In genomic region chr6:2839982-2840793, GRCh38 we compare ENCODE assay signal across 9 cellular contexts. TPM values are rescaled to one million over a fixed set of nuclear protein-coding genes. Genes with fewer than 3 reads are reported as not detected.
DNase-seq lines count a peak whose midpoint lies in the region; ATAC-seq and TF ChIP-seq lines count a peak whose summit lies in the region.
"Had no signal": no experiment of that assay in that cellular context is flagged by ENCODE, and none has a peak within 500 bp of the region (broad histone marks: within the 10 kb centered on the region; RNA-seq: fewer than 3 reads in every experiment).

No MANE protein-coding gene starts in this region.

- H3K36me3 Mint-ChIP-seq in CD14-positive monocyte: peaks cover 37 to 45% of the 10 kb centered on the region in 2 donors
- peaks cover 20% of the 10 kb centered on the region for H3K36me3 Mint-ChIP-seq in endothelial cell (ENCODE audit: low read depth, unreplicated experiment)
- no peaks in the 10 kb centered on the region for H3K36me3 Mint-ChIP-seq in neural progenitor cell

- H3K27ac Mint-ChIP-seq in CD14-positive monocyte: peak overlapping the region; percentile 94 to 98 (median 98)
- peak overlapping the region; percentile 74 for H3K27ac Mint-ChIP-seq in endothelial cell (ENCODE audit: unreplicated experiment)
- peak overlapping the region; percentile 57 for H3K27ac Mint-ChIP-seq in neural progenitor cell

- H3K9me2 ChIP-seq in PC-9 (ENCODE audit: insufficient read depth): no peaks in the 10 kb centered on the region

- H3K4me1 Mint-ChIP-seq in CD14-positive monocyte (peaks cover 78% of the 10 kb centered on the region), endothelial cell (ENCODE audit: unreplicated experiment) (peaks cover 17% of the 10 kb centered on the region), neural progenitor cell (peaks cover 31% of the 10 kb centered on the region)

- H3K27ac ChIP-seq in PC-9 (peak overlapping the region; percentile 97), neural progenitor cell (no peak overlapping the region)

- H3K36me3 ChIP-seq in PC-9 (ENCODE audit: low read depth) (peaks cover 27% of the 10 kb centered on the region), neural progenitor cell (no peaks in the 10 kb centered on the region)

- no peak for DNase-seq in CD14-positive monocyte (ENCODE audit: low spot score)
- peak in 1 of 2 experiments; percentile 56 for DNase-seq in PC-9
- no peak for DNase-seq in endothelial cell (ENCODE audit: low spot score)
- DNase-seq in neural progenitor cell (ENCODE audit: low spot score): no peak
- no peak for DNase-seq in DMS 273 (lab: John Stamatoyannopoulos, UW; ENCODE audit: unreplicated experiment)
- DNase-seq in stimulated activated CD4-positive, alpha-beta T cell treated with anti-CD3 and anti-CD28 coated beads, Interleukin-4, amount 100 ng/mL, for 1 hour: no peak
- no peak for DNase-seq in GM10248 (ENCODE audit: extremely low spot score)
- DNase-seq: NCI-H1930 had no signal

- H3K27me3 ChIP-seq in PC-9 (ENCODE audit: insufficient read depth, low read depth) (no peaks in the 10 kb centered on the region), neural progenitor cell (no peaks in the 10 kb centered on the region)

- ATAC-seq in GM18868 (IDR thresholded peaks at IDR 0.05; ENCODE audit: unreplicated experiment): no peak

- peaks cover 45% of the 10 kb centered on the region for H3F3A ChIP-seq in PC-9 (ENCODE audit: insufficient read depth, low read depth)
- H3F3A ChIP-seq in neural progenitor cell (ENCODE audit: low read depth): peaks cover 28% of the 10 kb centered on the region

- H3K9me3 Mint-ChIP-seq in CD14-positive monocyte: peaks cover 0 to 3% (median 0%) of the 10 kb centered on the region in 7 donors
- H3K9me3 Mint-ChIP-seq in endothelial cell (ENCODE audit: unreplicated experiment): no peaks in the 10 kb centered on the region
- no peaks in the 10 kb centered on the region for H3K9me3 Mint-ChIP-seq in neural progenitor cell

- POLR2A ChIA-PET in PC-9 (lab: Charles Lee; ENCODE audit: unreplicated experiment) (interaction anchor here (0.5 to 1.6 kb wide), 4 partner anchors 22 to 407 kb away, joined by 3 to 8 read pairs (median 4); no protein-coding TSS in a partner anchor), GM10248 (lab: Yijun Ruan, JAX) (interaction anchor here (0.5 to 2.1 kb wide), 3 partner anchors 12 to 224 kb away, joined by 3 to 12 read pairs (median 4); partner anchors contain the start of gene SERPINB9)

- H3K4me2 ChIP-seq in PC-9: peak overlapping the region; percentile 95
- peak overlapping the region; percentile 83 for H3K4me2 ChIP-seq in neural progenitor cell

- H3K4me3 ChIP-seq in PC-9: peak overlapping the region; percentile 64
- H3K4me3 ChIP-seq in neural progenitor cell: peak overlapping the region; percentile 43

- H3K9ac ChIP-seq in neural progenitor cell: no peak overlapping the region

- intact Hi-C loops in CD14-positive monocyte (cut with micrococcal nuclease) (loop anchor here (5.0 to 10.0 kb wide), 7 partner anchors 48 to 222 kb away; no protein-coding TSS in a partner anchor), PC-9 (cut with micrococcal nuclease; ENCODE audit: unreplicated experiment) (loop anchor here (2.0 kb wide), 1 partner anchor 75 kb away; the partner anchor contains the start of gene WRNIP1)

- H3K9me3 ChIP-seq in PC-9 (ENCODE audit: insufficient read depth, low read depth) (no peaks in the 10 kb centered on the region), neural progenitor cell (ENCODE audit: low read depth) (no peaks in the 10 kb centered on the region)

- CTCF ChIA-PET in PC-9 (lab: Charles Lee) (interaction anchor here (1.0 kb wide), 1 partner anchor 49 kb away, joined by 3 read pairs; no protein-coding TSS in a partner anchor), GM10248 (lab: Yijun Ruan, JAX) (interaction anchor here (1.4 to 4.3 kb wide), 5 partner anchors 10 to 102 kb away, joined by 3 to 24 read pairs (median 9); no protein-coding TSS in a partner anchor)

- TF ChIP-seq CTCF in CD14-positive monocyte (IDR thresholded peaks at IDR 0.05) (no peak), PC-9 (conservative IDR thresholded peaks at IDR 0.05) (no peak), endothelial cell (IDR thresholded peaks at IDR 0.05; ENCODE audit: unreplicated experiment) (no peak), neural progenitor cell (IDR thresholded peaks at IDR 0.05) (no peak), GM10248 (IDR thresholded peaks at IDR 0.05; ENCODE audit: control extremely low read depth, extremely low read depth, low read depth, missing control alignments) (no peak)

- BruUV-seq in PC-9 (replicated peaks; lab: Mats Ljungman, UMichigan): TSS peak; percentile 38

- peaks cover 49% of the 10 kb centered on the region for H3K4me1 ChIP-seq in PC-9 (replicated peaks; ENCODE audit: insufficient read depth)
- H3K4me1 ChIP-seq in neural progenitor cell: peaks cover 10% of the 10 kb centered on the region

- H2AFZ ChIP-seq in PC-9 (no peak overlapping the region), neural progenitor cell (replicated peaks) (no peak overlapping the region)

- peaks cover 25% of the 10 kb centered on the region for H3K79me2 ChIP-seq in PC-9 (ENCODE audit: low read depth)
- H3K79me2 ChIP-seq in neural progenitor cell (ENCODE audit: low read depth): no peaks in the 10 kb centered on the region

- H3K4me3 Mint-ChIP-seq in CD14-positive monocyte (peak overlapping the region; percentile 89 to 98), endothelial cell (ENCODE audit: unreplicated experiment) (peak overlapping the region; percentile 76), neural progenitor cell (peak overlapping the region; percentile 74)

- H3K27me3 Mint-ChIP-seq in CD14-positive monocyte (ENCODE audit: low read depth in 3 of 3): no peaks in the 10 kb centered on the region
- peaks cover 3% of the 10 kb centered on the region for H3K27me3 Mint-ChIP-seq in endothelial cell (ENCODE audit: unreplicated experiment)
- peaks cover 3% of the 10 kb centered on the region for H3K27me3 Mint-ChIP-seq in neural progenitor cell (ENCODE audit: insufficient read depth, low read depth)

- H4K20me1 ChIP-seq in PC-9 (ENCODE audit: insufficient read depth) (no peaks in the 10 kb centered on the region), neural progenitor cell (ENCODE audit: low read depth) (no peaks in the 10 kb centered on the region)

RNA-seq across cellular contexts. Expression of gene SERPINB1, which starts 1.5 kb away (rescaled TPM):
- 100 to 1,000 TPM; 306 to 307 TPM for polyA plus RNA-seq in CD14-positive monocyte
- total RNA-seq in PC-9 (2021) (82.3 and 93.9 TPM in 2 replicates), endothelial cell (ENCODE audit: unreplicated experiment) (16.6 TPM), neural progenitor cell (ENCODE audit: low replicate concordance) (9.4 and 14.5 TPM in 2 replicates)
